ENCODE assay signal across 12 cellular contexts in genomic region chr7:381211-382117, GRCh38.
DNase-seq lines count a peak whose midpoint lies in the region; ATAC-seq and TF ChIP-seq lines count a peak whose summit lies in the region.
"Had no signal": no experiment of that assay in that cellular context is flagged by ENCODE, and none has a peak within 500 bp of the region (broad histone marks: within the 10 kb centered on the region; RNA-seq: fewer than 3 reads in every experiment).

No MANE protein-coding gene starts in this region.

- no peak overlapping the region for H2BK5ac ChIP-seq in H9 (ENCODE audit: insufficient read length, low read length)

- ATAC-seq in effector memory CD8-positive, alpha-beta T cell (replicated peaks): peak; percentile 94
- no peak for ATAC-seq in HG03565 (IDR thresholded peaks at IDR 0.05; ENCODE audit: unreplicated experiment)
- ATAC-seq: gastroesophageal sphincter had no signal

- H2BK20ac ChIP-seq in H9 (ENCODE audit: low read depth, low read length, poor library complexity, severe bottlenecking): no peak overlapping the region

- no peaks in the 10 kb centered on the region for H3K79me1 ChIP-seq in H9 (ENCODE audit: insufficient read depth, low read depth, low read length, poor library complexity, severe bottlenecking)

- no peak overlapping the region for H3K27ac ChIP-seq in H9 (ENCODE audit: insufficient read length, low read depth, low read length)
- H3K27ac ChIP-seq: gastroesophageal sphincter had no signal

- H3K23ac ChIP-seq in H9 (ENCODE audit: insufficient read length, low read depth, low read length): no peak overlapping the region

- H3K79me2 ChIP-seq in H9 (ENCODE audit: insufficient read depth, low read length): no peaks in the 10 kb centered on the region

- no peak overlapping the region for H3K4me3 Mint-ChIP-seq in H9
- H3K4me3 Mint-ChIP-seq in effector memory CD8-positive, alpha-beta T cell: peak overlapping the region; percentile 51 to 60
- peak overlapping the region in 1 of 2 donors; percentile 46 for H3K4me3 Mint-ChIP-seq in CD14-positive monocyte
- H3K4me3 Mint-ChIP-seq: HFFc6 had no signal

- no peak overlapping the region for H3K4me2 ChIP-seq in H9 (ENCODE audit: insufficient read depth, insufficient read length, low read length)

- H3K4ac ChIP-seq in H9 (ENCODE audit: low read depth, low read length): no peak overlapping the region

- no peak overlapping the region for H3K14ac ChIP-seq in H9 (ENCODE audit: insufficient read depth, low read length)

- peaks cover 3 to 17% (median 11%) of the 10 kb centered on the region in 3 experiments; a peak in 6 of 7 replicates for H3K36me3 Mint-ChIP-seq in H9 (ENCODE audit: insufficient read depth in 1 of 3, low read depth in 3 of 3)
- H3K36me3 Mint-ChIP-seq in effector memory CD8-positive, alpha-beta T cell (ENCODE audit: insufficient read depth): no peaks in the 10 kb centered on the region
- H3K36me3 Mint-ChIP-seq in CD14-positive monocyte: no peaks in the 10 kb centered on the region

- H4K20me1 ChIP-seq in H9 (ENCODE audit: control insufficient read depth, insufficient read depth, insufficient read length): no peaks in the 10 kb centered on the region

- TF ChIP-seq CTCF in H9 (conservative IDR thresholded peaks at IDR 0.05) (no peak), CD14-positive monocyte (IDR thresholded peaks at IDR 0.05) (no peak)

- H3K23me2 ChIP-seq in H9 (ENCODE audit: insufficient read length, low read depth, low read length, poor library complexity, severe bottlenecking): peaks cover 5% of the 10 kb centered on the region

- H4K5ac ChIP-seq in H9 (ENCODE audit: insufficient read length, low read depth, low read length): no peak overlapping the region

- H4K8ac ChIP-seq in H9 (replicated peaks; ENCODE audit: insufficient read length, low read depth, low read length): no peak overlapping the region

- H3K9me3 Mint-ChIP-seq in H9: peaks cover 13 to 20% of the 10 kb centered on the region in 2 experiments
- H3K9me3 Mint-ChIP-seq in effector memory CD8-positive, alpha-beta T cell: no peaks in the 10 kb centered on the region
- H3K9me3 Mint-ChIP-seq in CD14-positive monocyte: peaks cover 2 to 26% (median 17%) of the 10 kb centered on the region in 7 donors

- WGBS in H9 (ENCODE audit: extremely low coverage, insufficient read length, low lambda C conversion rate): no CpG with 5 or more reads among the region's 24 CpGs

- no peak overlapping the region for H3T11ph ChIP-seq in H9 (ENCODE audit: low read length)

- no peak overlapping the region for H2AK5ac ChIP-seq in H9 (ENCODE audit: insufficient read length, low read length)

- H4K91ac ChIP-seq in H9 (ENCODE audit: insufficient read length, low read depth, low read length): no peak overlapping the region

- H3K27ac Mint-ChIP-seq in H9 (peak overlapping the region in 1 of 3 experiments; percentile 9; a peak in 2 of 7 replicates), CD14-positive monocyte (no peak overlapping the region)
- peak overlapping the region; percentile 39 to 79 for H3K27ac Mint-ChIP-seq in effector memory CD8-positive, alpha-beta T cell
- H3K27ac Mint-ChIP-seq: HFFc6 had no signal

- no peak overlapping the region for H2BK120ac ChIP-seq in H9 (ENCODE audit: low read depth, low read length, poor library complexity, severe bottlenecking)

- H3K56ac ChIP-seq in H9 (ENCODE audit: insufficient read length, low read depth, low read length): no peak overlapping the region

- H2BK15ac ChIP-seq in H9 (ENCODE audit: low read depth, low read length): no peak overlapping the region

- H3K27me3 ChIP-seq in H9 (ENCODE audit: insufficient read depth, low read length): no peaks in the 10 kb centered on the region
- peaks cover 6% of the 10 kb centered on the region for H3K27me3 ChIP-seq in MG63

- peaks cover 68% of the 10 kb centered on the region for H3K27me3 Mint-ChIP-seq in H9 (ENCODE audit: low read depth)
- no peaks in the 10 kb centered on the region for H3K27me3 Mint-ChIP-seq in effector memory CD8-positive, alpha-beta T cell
- H3K27me3 Mint-ChIP-seq in CD14-positive monocyte (ENCODE audit: low read depth in 3 of 3): peaks cover 17 to 59% (median 41%) of the 10 kb centered on the region in 3 donors

- H3K36me3 ChIP-seq in MG63: no peaks in the 10 kb centered on the region
- H3K36me3 ChIP-seq: gastroesophageal sphincter had no signal

- DNase-seq in H9 (peak; percentile 23), CD14-positive monocyte (ENCODE audit: low spot score) (no peak), MG63 (no peak), T1000 (lab: John Stamatoyannopoulos, UW) (no peak)
- peak; percentile 34 for DNase-seq in activated CD4-positive, alpha-beta T cell treated with anti-CD3 and anti-CD28 coated beads, Interleukin-2, amount 50 U/mL, for 1 hour
- DNase-seq in effector memory CD8-positive, alpha-beta T cell: no peak
- DNase-seq in stimulated activated CD8-positive, alpha-beta memory T cell treated with anti-CD3 and anti-CD28 coated beads, Interleukin-12 subunit alpha, Interleukin-12 subunit beta, amount 100 ng/mL, for 4 hours (ENCODE audit: low read depth): peak; percentile 36
- DNase-seq: DMS53, HFFc6, NCI-H2227 treated with DMSO at 0.1 percent for 48 hours had no signal

- H3K9me3 ChIP-seq in H9 (ENCODE audit: control insufficient read depth, low read depth, low read length) (peaks cover 9% of the 10 kb centered on the region), MG63 (peaks cover 4% of the 10 kb centered on the region)

- H3K4me1 Mint-ChIP-seq in H9: peaks cover 2 to 4% of the 10 kb centered on the region in 2 experiments; a peak in 3 of 4 replicates
- peaks cover 17 to 19% of the 10 kb centered on the region in 2 donors for H3K4me1 Mint-ChIP-seq in effector memory CD8-positive, alpha-beta T cell (ENCODE audit: low read depth in 2 of 2)
- peaks cover 19% of the 10 kb centered on the region for H3K4me1 Mint-ChIP-seq in CD14-positive monocyte

- no peak overlapping the region for H3K9ac ChIP-seq in H9 (ENCODE audit: extremely low read depth, insufficient read length, low read length)

- no peak overlapping the region for H3K4me3 ChIP-seq in MG63
- H3K4me3 ChIP-seq: gastroesophageal sphincter had no signal

- H2BK12ac ChIP-seq in H9 (ENCODE audit: insufficient read length, low read depth, low read length): no peak overlapping the region

- H3K4me1 ChIP-seq in H9 (ENCODE audit: insufficient read depth, low read length): no peaks in the 10 kb centered on the region

- intact Hi-C loops in CD14-positive monocyte (cut with micrococcal nuclease): no loop called here

- no peak overlapping the region for H3K18ac ChIP-seq in H9 (ENCODE audit: insufficient read length, low read depth, low read length)

- H2AFZ ChIP-seq in H9 (ENCODE audit: low read length): no peak overlapping the region

Comparison
In these comparisons a context has a peak if more than half of its experiments do, and no peak if none do; other contexts are left out.
1. DNase-seq: peak in H9 (single experiment), activated CD4-positive, alpha-beta T cell treated with anti-CD3 and anti-CD28 coated beads, Interleukin-2, amount 50 U/mL, for 1 hour (single experiment) and stimulated activated CD8-positive, alpha-beta memory T cell treated with anti-CD3 and anti-CD28 coated beads, Interleukin-12 subunit alpha, Interleukin-12 subunit beta, amount 100 ng/mL, for 4 hours (single experiment); none in effector memory CD8-positive, alpha-beta T cell (0 of 3), CD14-positive monocyte (single experiment), MG63 (single experiment) and T1000 (single experiment).
2. H3K27ac Mint-ChIP-seq: peak in effector memory CD8-positive, alpha-beta T cell (2 of 2); none in CD14-positive monocyte (0 of 7).
3. H3K4me3 Mint-ChIP-seq: peak in effector memory CD8-positive, alpha-beta T cell (2 of 2); none in H9 (0 of 2).